Comparison of ENCODE assay signal across 8 cellular contexts in the genomic region with DNA sequence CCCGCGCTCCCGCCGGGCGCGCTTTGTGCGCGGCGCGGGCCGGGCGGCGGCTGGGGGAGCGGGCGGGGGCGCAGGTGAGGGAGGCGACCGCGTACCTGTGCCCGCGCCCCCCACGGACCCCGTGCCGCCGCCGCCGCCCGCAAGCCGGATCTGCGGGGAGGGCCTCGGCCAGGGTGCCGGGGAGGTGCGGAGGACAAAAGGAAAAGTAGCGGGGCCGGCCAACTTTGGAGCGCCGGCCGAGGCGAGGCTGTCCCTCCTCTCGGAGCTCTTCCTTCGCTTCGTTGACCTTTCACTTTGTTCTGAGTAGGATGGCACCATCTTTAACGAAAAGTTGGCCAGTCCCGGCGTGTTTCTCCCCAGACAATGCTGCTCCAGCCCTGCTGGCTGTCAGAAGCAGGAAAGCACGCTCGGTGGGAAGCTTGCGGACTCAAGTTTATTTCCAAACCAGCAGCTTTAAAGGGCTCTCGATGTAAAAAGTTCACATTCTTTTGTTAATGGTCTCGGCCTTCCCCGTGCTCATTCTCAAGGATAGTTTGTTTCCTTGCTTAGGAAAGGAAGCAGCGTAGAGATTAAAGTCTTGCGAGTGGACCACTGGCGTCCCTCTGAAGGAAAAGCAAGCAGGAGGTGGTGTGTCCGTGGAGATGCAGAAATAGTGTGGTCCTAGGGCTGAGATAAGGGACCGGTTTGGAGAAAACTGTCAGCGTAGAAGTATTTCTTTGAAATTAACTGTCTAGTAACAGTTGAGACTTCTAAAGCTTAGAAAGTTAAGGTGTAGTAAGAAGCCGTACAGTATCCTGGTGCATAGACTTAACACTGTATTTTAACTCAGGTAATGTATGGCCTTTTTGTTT. TPM values are rescaled to one million over a fixed set of nuclear protein-coding genes. Genes with fewer than 3 reads are reported as not detected.
A peak's percentile ranks its signal among the peaks of the same experiment; 100 is the strongest.
DNase-seq lines count a peak whose midpoint lies in the region; ATAC-seq, FAIRE-seq and TF ChIP-seq lines count a peak whose summit lies in the region.

No MANE protein-coding gene starts in this region.

- ATAC-seq in Right ventricle myocardium inferior: no peak
- peak; percentile 30 for ATAC-seq in HG02623 (IDR thresholded peaks at IDR 0.05; ENCODE audit: unreplicated experiment)
- peak; percentile 9; the same call in 1 of the 2 replicates for ATAC-seq in PC-3
- peak; percentile 23 for ATAC-seq in K562

- peak overlapping the region; percentile 87 to 95 (median 91) for H3K4me3 Mint-ChIP-seq in immature natural killer cell

- intact Hi-C loops in Right ventricle myocardium inferior (cut with DNase I): loop anchor here (5.0 kb wide), 1 partner anchor 48 kb away; no protein-coding TSS in a partner anchor
- intact Hi-C loops in PC-3 (cut with micrococcal nuclease): no loop called here
- intact Hi-C loops in K562 (cut with micrococcal nuclease): loop anchor here (5.0 kb wide), 1 partner anchor 48 kb away; no protein-coding TSS in a partner anchor
- intact Hi-C loops in spleen (cut with DNase I; ENCODE audit: low total_unique reads): no loop called here

- no peaks in the 10 kb centered on the region for H3K9me3 Mint-ChIP-seq in immature natural killer cell

- H3K36me3 Mint-ChIP-seq in immature natural killer cell: no peaks in the 10 kb centered on the region

- H2AFZ ChIP-seq in PC-3 (ENCODE audit: low read length) (peak overlapping the region; percentile 69), K562 (ENCODE audit: low read depth, low read length) (peak overlapping the region; percentile 68)

- H3K9ac ChIP-seq in PC-3 (ENCODE audit: low read length) (peak overlapping the region; percentile 80), K562 (ENCODE audit: insufficient read depth in 1 of 2, low read depth in 2 of 2, low read length in 2 of 2) (peak overlapping the region; percentile 79 to 98)

- FAIRE-seq in K562 (lab: Jason Lieb, UNC): peak; percentile 82

- no peaks in the 10 kb centered on the region for H3K9me3 ChIP-seq in cardiac muscle cell (ENCODE audit: low read depth)
- no peaks in the 10 kb centered on the region for H3K9me3 ChIP-seq in PC-3 (ENCODE audit: low read length)
- H3K9me3 ChIP-seq in K562 (replicated peaks; ENCODE audit: control insufficient read depth, insufficient read depth, low read depth, low read length): no peaks in the 10 kb centered on the region
- H3K9me3 ChIP-seq in spleen: no peaks in the 10 kb centered on the region

- WGBS in K562 (ENCODE audit: insufficient coverage, low coverage, missing lambda C conversion rate): 1% methylated on average over 36 of the region's 58 CpGs
- WGBS in spleen, 5 donors: 0 to 1% (median 1%) methylated on average over 33 to 58 of the region's 58 CpGs

- H3K27me3 ChIP-seq in cardiac muscle cell: no peaks in the 10 kb centered on the region
- H3K27me3 ChIP-seq in PC-3 (ENCODE audit: low read length): no peaks in the 10 kb centered on the region
- no peaks in the 10 kb centered on the region for H3K27me3 ChIP-seq in K562 (ENCODE audit: control insufficient read depth in 2 of 2, insufficient read depth in 2 of 2, low read length in 2 of 2)
- no peaks in the 10 kb centered on the region for H3K27me3 ChIP-seq in spleen (replicated peaks in 1 of 7)

- H4K20me1 ChIP-seq in PC-3 (ENCODE audit: low read length) (0 out of 2 replicates have a peak, but pooled peaks cover 3% of the 10 kb centered on the region), K562 (replicated peaks; ENCODE audit: control insufficient read depth, insufficient read depth, low read length) (peaks cover 4% of the 10 kb centered on the region)

- H3K27ac ChIP-seq in cardiac muscle cell: peak overlapping the region; percentile 84
- peak overlapping the region; percentile 65 for H3K27ac ChIP-seq in PC-3 (ENCODE audit: low read length)
- peak overlapping the region; percentile 69 for H3K27ac ChIP-seq in K562 (ENCODE audit: extremely low read depth, low read depth, low read length)
- H3K27ac ChIP-seq in spleen: peak overlapping the region; percentile 63 to 94 (median 88)

- peak overlapping the region; percentile 62 for H3K4me3 ChIP-seq in cardiac muscle cell
- H3K4me3 ChIP-seq in PC-3 (ENCODE audit: low read length): peak overlapping the region; percentile 77
- H3K4me3 ChIP-seq in K562: peak overlapping the region; percentile 68
- peak overlapping the region; percentile 66 to 98 (median 78) for H3K4me3 ChIP-seq in spleen

- CTCF ChIA-PET in PC-3 (lab: Charles Lee) (interaction anchor here (0.5 kb wide), 1 partner anchor 68 kb away, joined by 3 read pairs; the partner anchor contains the start of gene MRPL41), K562 (lab: Yijun Ruan, JAX; ENCODE audit: low intra/inter-chr PET ratio) (no interaction called here)

- TF ChIP-seq EP300 in K562 (IDR thresholded peaks at IDR 0.05; ENCODE audit: low read length): no peak

- no peaks in the 10 kb centered on the region for H3K9me1 ChIP-seq in K562 (ENCODE audit: control insufficient read depth, insufficient read depth, low read length)

- peak overlapping the region; percentile 96 for H3K4me2 ChIP-seq in PC-3 (ENCODE audit: low read length)
- H3K4me2 ChIP-seq in K562 (ENCODE audit: insufficient read depth, low read length): peak overlapping the region; percentile 93

- POLR2A ChIA-PET in PC-3 (lab: Charles Lee; ENCODE audit: unreplicated experiment): no interaction called here
- POLR2A ChIA-PET in K562 (lab: Yijun Ruan, JAX): interaction anchor here (0.5 to 1.7 kb wide), 13 partner anchors 8 to 484 kb away, joined by 3 to 11 read pairs (median 4); partner anchors contain the start of genes ARRDC1 and ZMYND19

- H3K4me1 Mint-ChIP-seq in immature natural killer cell: peaks cover 45 to 50% of the 10 kb centered on the region in 2 donors

- peaks cover 3 to 17% (median 7%) of the 10 kb centered on the region in 3 donors for H3K27me3 Mint-ChIP-seq in immature natural killer cell (ENCODE audit: low read depth in 3 of 3)

- BruUV-seq in PC-3 (replicated peaks; lab: Mats Ljungman, UMichigan) (no TSS peak), K562 (replicated peaks; lab: Mats Ljungman, UMichigan) (no TSS peak)

- H3K36me3 ChIP-seq in cardiac muscle cell: peaks cover 4% of the 10 kb centered on the region
- no peaks in the 10 kb centered on the region; the same call in 1 of the 2 replicates for H3K36me3 ChIP-seq in PC-3 (ENCODE audit: low read depth, low read length)
- H3K36me3 ChIP-seq in K562 (ENCODE audit: control insufficient read depth, insufficient read depth, low read length): peaks cover 55% of the 10 kb centered on the region
- peaks cover 0 to 42% (median 15%) of the 10 kb centered on the region in 6 donors for H3K36me3 ChIP-seq in spleen

- in situ Hi-C loops in K562 (cut with MboI): no loop called here

- TF ChIP-seq RAD21 in K562 (CRISPR knock-in tag; conservative IDR thresholded peaks at IDR 0.05 in 1 of 2, IDR thresholded peaks at IDR 0.05 in 1 of 2): no peak

- no peaks in the 10 kb centered on the region for H3F3A ChIP-seq in PC-3 (ENCODE audit: low read length, unreplicated experiment)

- TF ChIP-seq CTCF in cardiac muscle cell (IDR thresholded peaks at IDR 0.05; ENCODE audit: low read depth, low read length): no peak
- TF ChIP-seq CTCF in PC-3 (conservative IDR thresholded peaks at IDR 0.05; ENCODE audit: low read depth, low read length): no peak
- no peak for TF ChIP-seq CTCF in K562 (IDR thresholded peaks at IDR 0.05 in 2 of 3, conservative IDR thresholded peaks at IDR 0.05 in 1 of 3; ENCODE audit: insufficient read depth in 2 of 3, low read depth in 1 of 3, low read length in 3 of 3)
- no peak for TF ChIP-seq CTCF in spleen (IDR thresholded peaks at IDR 0.05 in 8 of 11, conservative IDR thresholded peaks at IDR 0.05 in 3 of 11)

- H3K79me2 ChIP-seq in PC-3 (ENCODE audit: low read length): peaks cover 76% of the 10 kb centered on the region
- peaks cover 72% of the 10 kb centered on the region for H3K79me2 ChIP-seq in K562 (ENCODE audit: control insufficient read depth, insufficient read depth, low read length)

- peaks cover 13% of the 10 kb centered on the region for H3K4me1 ChIP-seq in cardiac muscle cell (ENCODE audit: low read depth)
- peaks cover 17% of the 10 kb centered on the region for H3K4me1 ChIP-seq in PC-3 (ENCODE audit: insufficient read depth, low read length)
- H3K4me1 ChIP-seq in K562 (replicated peaks in 1 of 2; ENCODE audit: control insufficient read depth in 2 of 2, insufficient read depth in 2 of 2, low read length in 2 of 2): peaks cover 29 to 44% of the 10 kb centered on the region in 2 experiments
- H3K4me1 ChIP-seq in spleen: peaks cover 29 to 76% (median 59%) of the 10 kb centered on the region in 6 donors

- H3K27ac Mint-ChIP-seq in immature natural killer cell: peak overlapping the region; percentile 88 to 98 (median 92)

- H3K9me2 ChIP-seq in PC-3 (replicated peaks; ENCODE audit: low read length): no peaks in the 10 kb centered on the region

- TF ChIP-seq POLR2A in K562 (conservative IDR thresholded peaks at IDR 0.05) (peak; percentile 20; the same call in 1 of the 2 replicates), spleen (IDR thresholded peaks at IDR 0.05) (no peak)

- DNase-seq in cardiac muscle cell (ENCODE audit: low read depth in 1 of 2, low spot score in 1 of 2) (peak; percentile 52 to 61), Right ventricle myocardium inferior (ENCODE audit: missing footprints) (no peak), PC-3 (peak; percentile 39), K562 (ENCODE audit: extremely low read depth in 1 of 4, low spot score in 3 of 4) (peak in 2 of 4 experiments; percentile 52 to 58), immature natural killer cell (peak; percentile 30 to 39 (median 36)), spleen (peak; percentile 91), NCI-H187 (lab: John Stamatoyannopoulos, UW) (no peak)

RNA-seq across cellular contexts. Expression of gene EHMT1, which starts 0.7 kb away (rescaled TPM):
- 65.7 and 93.8 TPM in 2 replicates for total RNA-seq in cardiac muscle cell
- polyA plus RNA-seq in cardiac muscle cell: 55.5 and 60.3 TPM in 2 replicates
- 30.5 TPM for total RNA-seq in Right ventricle myocardium inferior
- 42.8 and 76.3 TPM in 2 replicates for total RNA-seq in PC-3 (2014; rRNA removed)
- 167 and 212 TPM in 2 replicates for total RNA-seq in K562 (2011; cell fraction: chromatin; rRNA removed; ENCODE audit: low replicate concordance)
- total RNA-seq in K562 (2011; cell fraction: nucleolus; rRNA removed): 102 and 111 TPM in 2 replicates
- total RNA-seq in K562 (2011; cell fraction: nucleoplasm; rRNA removed): 119 and 135 TPM in 2 replicates
- 63.8 and 69.8 TPM in 2 replicates for total RNA-seq in K562 (2014; rRNA removed)
- total RNA-seq in K562 (2014; rRNA removed; fragmentation: Illumina TruSeq; extraction: Trizol): 25.6 and 31.9 TPM in 2 replicates
- total RNA-seq in K562 (2015; rRNA removed; fragmentation: Illumina TruSeq; extraction: Trizol): 41.4 and 42.8 TPM in 2 replicates
- 76.0 and 80.3 TPM in 2 replicates for total RNA-seq in K562 (2021)
- polyA plus RNA-seq in K562 (2011; rRNA removed): 26.9 and 31.3 TPM in 2 replicates
- 24.1 and 49.2 TPM in 2 replicates for polyA plus RNA-seq in K562 (2011; cell fraction: cytosol; rRNA removed)
- 85.2 and 132 TPM in 2 replicates for polyA plus RNA-seq in K562 (2011; cell fraction: nucleus; rRNA removed)
- polyA plus RNA-seq in K562 (2012): 38.1 and 40.2 TPM in 2 replicates
- polyA plus RNA-seq in K562 (2014; fragmentation: Illumina TruSeq; extraction: Trizol): 36.4 and 44.9 TPM in 2 replicates
- 1 to 10 TPM; 2.2 to 3.8 TPM for polyA plus RNA-seq in K562 (2014; fragmentation: Nextera tagmentation; extraction: Ambion mirVana)
- polyA plus RNA-seq in K562 (2014; rRNA removed): 48.9 and 59.2 TPM in 2 replicates
- 46.2 and 56.3 TPM in 2 replicates for polyA minus RNA-seq in K562 (2011; rRNA and poly(A)+ RNA removed)
- 46.2 and 48.9 TPM in 2 replicates for polyA minus RNA-seq in K562 (2011; cell fraction: cytosol; rRNA and poly(A)+ RNA removed)
- 35.8 and 47.0 TPM in 2 replicates for polyA minus RNA-seq in K562 (2011; cell fraction: nucleus; rRNA and poly(A)+ RNA removed)
- polyA plus RNA-seq in immature natural killer cell: 10 to 100 TPM; 14.1 to 62.7 (median 14.8) TPM
- total RNA-seq in spleen: 100 to 1,000 TPM in 6 of 7 donors, 10 to 100 TPM in 1; 87.7 to 163 (median 130) TPM
- 10 to 100 TPM; 35.5 to 60.9 (median 54.9) TPM for polyA plus RNA-seq in spleen

RNA-seq across cellular contexts. Expression of gene ARRDC1, which starts 14.0 kb away (rescaled TPM):
- 53.0 and 82.9 TPM in 2 replicates for total RNA-seq in cardiac muscle cell
- 73.9 and 91.8 TPM in 2 replicates for polyA plus RNA-seq in cardiac muscle cell
- total RNA-seq in Right ventricle myocardium inferior: 17.5 TPM
- total RNA-seq in PC-3 (2014; rRNA removed): 77.5 and 78.0 TPM in 2 replicates
- 63.1 and 259 TPM in 2 replicates for total RNA-seq in K562 (2011; cell fraction: chromatin; rRNA removed; ENCODE audit: low replicate concordance)
- 190 and 191 TPM in 2 replicates for total RNA-seq in K562 (2011; cell fraction: nucleolus; rRNA removed)
- total RNA-seq in K562 (2011; cell fraction: nucleoplasm; rRNA removed): 87.1 and 99.6 TPM in 2 replicates
- total RNA-seq in K562 (2014; rRNA removed): 33.7 and 37.2 TPM in 2 replicates
- 4.1 and 5.8 TPM in 2 replicates for total RNA-seq in K562 (2014; rRNA removed; fragmentation: Illumina TruSeq; extraction: Trizol)
- 10.4 and 14.9 TPM in 2 replicates for total RNA-seq in K562 (2015; rRNA removed; fragmentation: Illumina TruSeq; extraction: Trizol)
- total RNA-seq in K562 (2021): 32.2 and 32.5 TPM in 2 replicates
- polyA plus RNA-seq in K562 (2011; rRNA removed): 24.5 and 34.0 TPM in 2 replicates
- polyA plus RNA-seq in K562 (2011; cell fraction: cytosol; rRNA removed): 36.0 and 79.6 TPM in 2 replicates
- 220 and 374 TPM in 2 replicates for polyA plus RNA-seq in K562 (2011; cell fraction: nucleus; rRNA removed)
- polyA plus RNA-seq in K562 (2012): 26.1 and 37.6 TPM in 2 replicates
- polyA plus RNA-seq in K562 (2014; fragmentation: Illumina TruSeq; extraction: Trizol): 18.6 and 24.3 TPM in 2 replicates
- polyA plus RNA-seq in K562 (2014; fragmentation: Nextera tagmentation; extraction: Ambion mirVana): under 1 TPM; 0.21 to 0.63 TPM
- polyA plus RNA-seq in K562 (2014; rRNA removed): 45.3 and 47.0 TPM in 2 replicates
- 9.5 and 12.2 TPM in 2 replicates for polyA minus RNA-seq in K562 (2011; rRNA and poly(A)+ RNA removed)
- 14.6 and 18.9 TPM in 2 replicates for polyA minus RNA-seq in K562 (2011; cell fraction: cytosol; rRNA and poly(A)+ RNA removed)
- polyA minus RNA-seq in K562 (2011; cell fraction: nucleus; rRNA and poly(A)+ RNA removed): 40.5 and 60.7 TPM in 2 replicates
- polyA plus RNA-seq in immature natural killer cell: 10 to 100 TPM; 39.1 to 60.7 (median 57.3) TPM
- 10 to 100 TPM; 51.4 to 85.2 (median 70.2) TPM for total RNA-seq in spleen
- 100 to 1,000 TPM in 1 of 3 donors, 10 to 100 TPM in 2; 60.1 to 158 (median 95.1) TPM for polyA plus RNA-seq in spleen

RNA-seq across cellular contexts. Expression of gene ZMYND19, which starts 29.2 kb away (rescaled TPM):
- total RNA-seq in cardiac muscle cell (30.6 and 35.3 TPM in 2 replicates), Right ventricle myocardium inferior (10.8 TPM), PC-3 (2014; rRNA removed) (39.5 and 42.6 TPM in 2 replicates), K562 (2014; rRNA removed) (71.7 and 91.1 TPM in 2 replicates), K562 (2014; rRNA removed; fragmentation: Illumina TruSeq; extraction: Trizol) (25.8 and 29.0 TPM in 2 replicates), K562 (2015; rRNA removed; fragmentation: Illumina TruSeq; extraction: Trizol) (53.8 and 54.1 TPM in 2 replicates), K562 (2021) (80.9 and 86.7 TPM in 2 replicates), spleen (10 to 100 TPM; 12.7 to 17.5 (median 15.3) TPM)
- polyA plus RNA-seq in cardiac muscle cell (48.1 and 49.0 TPM in 2 replicates), K562 (2011; rRNA removed) (38.8 and 44.0 TPM in 2 replicates), K562 (2014; fragmentation: Illumina TruSeq; extraction: Trizol) (33.6 and 44.3 TPM in 2 replicates), K562 (2014; fragmentation: Nextera tagmentation; extraction: Ambion mirVana) (1 to 10 TPM; 1.0 to 2.4 TPM), K562 (2014; rRNA removed) (71.0 and 71.7 TPM in 2 replicates), immature natural killer cell (1 to 10 TPM; 1.5 to 7.0 (median 3.3) TPM), spleen (10 to 100 TPM; 17.7 to 24.1 (median 17.8) TPM)
- 64.8 and 136 TPM in 2 replicates for total RNA-seq in K562 (2011; cell fraction: chromatin; rRNA removed; ENCODE audit: low replicate concordance)
- 82.2 and 86.9 TPM in 2 replicates for total RNA-seq in K562 (2011; cell fraction: nucleolus; rRNA removed)
- total RNA-seq in K562 (2011; cell fraction: nucleoplasm; rRNA removed): 72.2 and 86.4 TPM in 2 replicates
- 44.8 and 62.0 TPM in 2 replicates for polyA plus RNA-seq in K562 (2011; cell fraction: cytosol; rRNA removed)
- polyA plus RNA-seq in K562 (2011; cell fraction: nucleus; rRNA removed): 169 and 210 TPM in 2 replicates
- polyA plus RNA-seq in K562 (2012): 34.1 and 42.5 TPM in 2 replicates
- 13.9 and 22.3 TPM in 2 replicates for polyA minus RNA-seq in K562 (2011; rRNA and poly(A)+ RNA removed)
- polyA minus RNA-seq in K562 (2011; cell fraction: cytosol; rRNA and poly(A)+ RNA removed): 23.8 and 30.1 TPM in 2 replicates
- 27.6 and 35.2 TPM in 2 replicates for polyA minus RNA-seq in K562 (2011; cell fraction: nucleus; rRNA and poly(A)+ RNA removed)

RNA-seq across cellular contexts. Expression of gene DPH7, which starts 40.7 kb away (rescaled TPM):
- total RNA-seq in cardiac muscle cell (57.3 and 65.6 TPM in 2 replicates), Right ventricle myocardium inferior (17.2 TPM), PC-3 (2014; rRNA removed) (35.1 and 40.9 TPM in 2 replicates), K562 (2014; rRNA removed) (49.7 and 54.8 TPM in 2 replicates), K562 (2014; rRNA removed; fragmentation: Illumina TruSeq; extraction: Trizol) (25.5 and 31.8 TPM in 2 replicates), K562 (2015; rRNA removed; fragmentation: Illumina TruSeq; extraction: Trizol) (30.8 and 31.4 TPM in 2 replicates), K562 (2021) (53.0 and 54.0 TPM in 2 replicates), spleen (10 to 100 TPM; 31.7 to 47.3 (median 39.8) TPM)
- polyA plus RNA-seq in cardiac muscle cell (61.2 and 78.4 TPM in 2 replicates), K562 (2011; rRNA removed) (56.1 and 64.2 TPM in 2 replicates), K562 (2014; fragmentation: Illumina TruSeq; extraction: Trizol) (37.1 and 41.3 TPM in 2 replicates), K562 (2014; fragmentation: Nextera tagmentation; extraction: Ambion mirVana) (10 to 100 TPM; 13.9 to 21.4 TPM), K562 (2014; rRNA removed) (65.5 and 68.6 TPM in 2 replicates), immature natural killer cell (10 to 100 TPM; 21.4 to 32.4 (median 30.1) TPM), spleen (10 to 100 TPM; 41.3 to 80.5 (median 67.4) TPM)
- total RNA-seq in K562 (2011; cell fraction: chromatin; rRNA removed; ENCODE audit: low replicate concordance): 207 and 328 TPM in 2 replicates
- total RNA-seq in K562 (2011; cell fraction: nucleolus; rRNA removed): 176 and 183 TPM in 2 replicates
- total RNA-seq in K562 (2011; cell fraction: nucleoplasm; rRNA removed): 193 and 208 TPM in 2 replicates
- 42.3 and 50.6 TPM in 2 replicates for polyA plus RNA-seq in K562 (2011; cell fraction: cytosol; rRNA removed)
- 337 and 348 TPM in 2 replicates for polyA plus RNA-seq in K562 (2011; cell fraction: nucleus; rRNA removed)
- 32.2 and 49.3 TPM in 2 replicates for polyA plus RNA-seq in K562 (2012)
- 24.1 and 28.0 TPM in 2 replicates for polyA minus RNA-seq in K562 (2011; rRNA and poly(A)+ RNA removed)
- polyA minus RNA-seq in K562 (2011; cell fraction: cytosol; rRNA and poly(A)+ RNA removed): 10.1 and 16.2 TPM in 2 replicates
- 42.9 and 65.3 TPM in 2 replicates for polyA minus RNA-seq in K562 (2011; cell fraction: nucleus; rRNA and poly(A)+ RNA removed)

Comparison
In these comparisons a context has a peak if more than half of its experiments do, and no peak if none do; other contexts are left out.
1. DNase-seq: peak in cardiac muscle cell (2 of 2), PC-3 (single experiment), immature natural killer cell (3 of 3) and spleen (single experiment); none in Right ventricle myocardium inferior (single experiment) and NCI-H187 (0 of 2).
2. intact Hi-C loops: an anchor here in Right ventricle myocardium inferior (5.0 kb wide) and K562 (5.0 kb wide); none called in PC-3 and spleen.
3. Peak in every context shown above with its lines, with median percentiles within 50 percentile points of each other: H3K27ac ChIP-seq and H3K4me3 ChIP-seq.